Comparison of ENCODE assay signal across 11 cellular contexts in the genomic region with DNA sequence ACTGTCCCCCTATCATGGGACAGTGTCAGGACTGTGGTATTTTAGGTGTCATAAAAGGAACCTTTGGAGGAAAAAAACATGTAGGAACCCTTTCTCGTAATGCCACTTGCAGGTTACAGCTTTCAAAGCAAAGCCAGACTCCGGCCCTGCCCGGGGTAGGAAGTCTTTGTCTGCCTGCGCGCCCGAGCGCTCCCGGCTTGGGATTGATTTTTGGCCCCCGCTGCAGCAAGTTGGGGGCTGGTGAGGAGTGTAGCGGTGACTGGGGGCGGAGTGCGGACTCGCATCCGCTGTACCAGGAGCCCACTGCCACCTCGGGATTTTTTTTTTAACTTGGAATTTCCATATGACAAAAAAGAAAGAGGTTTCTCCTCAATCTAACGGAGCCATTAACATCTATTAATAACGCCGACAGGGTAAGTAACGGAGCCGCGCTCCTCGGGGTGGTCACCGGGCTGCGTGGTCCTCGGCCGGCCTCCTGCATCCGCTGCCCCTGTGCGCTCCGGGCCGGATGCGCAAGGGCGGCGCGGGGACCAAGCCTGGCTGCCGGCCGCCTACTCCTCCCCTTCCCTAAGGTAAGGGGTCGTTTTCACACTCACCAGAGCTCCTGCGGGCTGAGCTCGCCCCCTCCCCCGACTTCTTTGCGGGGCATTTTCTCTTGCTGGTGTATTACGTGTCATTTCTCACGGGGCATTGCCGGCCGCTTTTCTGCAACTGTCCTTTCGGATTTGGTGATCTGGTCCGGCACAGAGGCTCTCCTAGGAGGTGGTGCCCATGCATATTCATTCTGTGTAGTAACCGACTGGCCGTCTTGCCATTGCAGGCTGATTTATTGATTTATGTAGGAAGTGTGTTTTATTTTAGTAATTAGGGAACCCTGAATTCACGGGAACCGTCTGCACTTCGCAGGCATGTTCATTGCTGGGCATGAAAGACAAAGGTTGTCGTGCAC.
DNase-seq lines count a peak whose midpoint lies in the region; ATAC-seq and TF ChIP-seq lines count a peak whose summit lies in the region.
"Had no signal": no experiment of that assay in that cellular context is flagged by ENCODE, and none has a peak within 500 bp of the region (broad histone marks: within the 10 kb centered on the region; RNA-seq: fewer than 3 reads in every experiment).

No MANE protein-coding gene starts in this region.

- ATAC-seq in activated B cell treated with CpG ODN at 0.5 μM for 24 hours (ENCODE audit: low read depth) (no peak), GM21528 (IDR thresholded peaks at IDR 0.05; ENCODE audit: low FRiP score, unreplicated experiment) (no peak), GM21723 (IDR thresholded peaks at IDR 0.05; ENCODE audit: unreplicated experiment) (no peak)

- no peaks in the 10 kb centered on the region for H3K9me3 Mint-ChIP-seq in activated B cell treated with CpG ODN at 0.5 μM for 24 hours
- no peaks in the 10 kb centered on the region for H3K9me3 Mint-ChIP-seq in activated T-helper 1 cell treated with anti-CD3 and anti-CD28 coated beads, Interleukin-12 subunit alpha, Interleukin-12 subunit beta, Interleukin-2, Interleukin-4 antibody, amounts not matched to agents 30 ng/mL and 10 ng/mL and 1 ng/mL, durations not matched to agents 14 hours and 24 hours and 36 hours
- H3K9me3 Mint-ChIP-seq: immature natural killer cell had no signal

- intact Hi-C loops in activated B cell treated with CpG ODN at 0.5 μM for 24 hours (cut with micrococcal nuclease) = loop anchor here (2.0 to 5.0 kb wide), 3 partner anchors 15 to 35 kb away; no protein-coding TSS in a partner anchor
- intact Hi-C loops in activated T-helper 1 cell treated with anti-CD3 and anti-CD28 coated beads, Interleukin-12 subunit alpha, Interleukin-12 subunit beta, Interleukin-2, Interleukin-4 antibody, amounts not matched to agents 30 ng/mL and 10 ng/mL and 1 ng/mL, durations not matched to agents 14 hours and 24 hours and 36 hours (cut with micrococcal nuclease) = loop anchor here (1.0 kb wide), 1 partner anchor 25 kb away; no protein-coding TSS in a partner anchor

- H3K36me3 Mint-ChIP-seq in activated B cell treated with CpG ODN at 0.5 μM for 24 hours (ENCODE audit: low read depth) = no peaks in the 10 kb centered on the region
- H3K36me3 Mint-ChIP-seq in activated T-helper 1 cell treated with anti-CD3 and anti-CD28 coated beads, Interleukin-12 subunit alpha, Interleukin-12 subunit beta, Interleukin-2, Interleukin-4 antibody, amounts not matched to agents 30 ng/mL and 10 ng/mL and 1 ng/mL, durations not matched to agents 14 hours and 24 hours and 36 hours (ENCODE audit: low read depth) = no peaks in the 10 kb centered on the region

- no peak overlapping the region for H3K27ac Mint-ChIP-seq in activated B cell treated with CpG ODN at 0.5 μM for 24 hours
- no peak overlapping the region for H3K27ac Mint-ChIP-seq in activated T-helper 1 cell treated with anti-CD3 and anti-CD28 coated beads, Interleukin-12 subunit alpha, Interleukin-12 subunit beta, Interleukin-2, Interleukin-4 antibody, amounts not matched to agents 30 ng/mL and 10 ng/mL and 1 ng/mL, durations not matched to agents 14 hours and 24 hours and 36 hours
- H3K27ac Mint-ChIP-seq: immature natural killer cell had no signal

- WGBS in hepatocyte (ENCODE audit: low lambda C conversion rate, missing lambda C conversion rate) = 12% methylated on average over 53 of the region's 53 CpGs

- no peak overlapping the region for H3K27ac ChIP-seq in hepatocyte

- H3K27me3 ChIP-seq in hepatocyte = peaks cover 64% of the 10 kb centered on the region

- CTCF ChIA-PET in activated B cell treated with CpG ODN at 0.5 μM for 24 hours (lab: Charles Lee) = interaction anchor here (0.6 kb wide), 1 partner anchor 19 kb away, joined by 3 read pairs; no protein-coding TSS in a partner anchor

- no peaks in the 10 kb centered on the region for H3K4me1 ChIP-seq in hepatocyte (ENCODE audit: insufficient read depth)

- peak overlapping the region; percentile 82 for H3K4me2 ChIP-seq in hepatocyte

- peak overlapping the region; percentile 63 for H3K4me3 ChIP-seq in GM12865 (ENCODE audit: low read depth, low read length)
- H3K4me3 ChIP-seq in hepatocyte = no peak overlapping the region
- H3K4me3 ChIP-seq in retinal pigment epithelial cell (ENCODE audit: low read length) = peak overlapping the region; percentile 60

- POLR2A ChIA-PET in activated B cell treated with CpG ODN at 0.5 μM for 24 hours (lab: Charles Lee) = no interaction called here

- TF ChIP-seq CTCF in GM12865 (IDR thresholded peaks at IDR 0.05; ENCODE audit: insufficient read depth, low read depth, low read length, missing control alignments) (no peak), activated B cell treated with CpG ODN at 0.5 μM for 24 hours (IDR thresholded peaks at IDR 0.05) (no peak), hepatocyte (IDR thresholded peaks at IDR 0.05; ENCODE audit: poor library complexity) (no peak), retinal pigment epithelial cell (conservative IDR thresholded peaks at IDR 0.05; ENCODE audit: low read depth, low read length) (no peak)

- H2AFZ ChIP-seq in hepatocyte = peak overlapping the region; percentile 17

- no peaks in the 10 kb centered on the region for H4K20me1 ChIP-seq in hepatocyte (ENCODE audit: insufficient read depth, poor library complexity, severe bottlenecking)

- peak; percentile 38 for DNase-seq in GM12865 (ENCODE audit: low read depth)
- no peak for DNase-seq in activated B cell treated with CpG ODN at 0.5 μM for 24 hours
- DNase-seq in hepatocyte (ENCODE audit: low spot score) = no peak
- no peak for DNase-seq in retinal pigment epithelial cell (ENCODE audit: low read depth)
- no peak for DNase-seq in NCI-H748 treated with DMSO at 0.1 percent for 48 hours (lab: John Stamatoyannopoulos, UW)
- DNase-seq in activated T-helper 1 cell treated with anti-CD3 and anti-CD28 coated beads, Interleukin-12 subunit alpha, Interleukin-12 subunit beta, Interleukin-2, Interleukin-4 antibody, amounts not matched to agents 30 ng/mL and 10 ng/mL and 1 ng/mL, durations not matched to agents 14 hours and 24 hours and 36 hours (ENCODE audit: low spot score) = no peak
- DNase-seq: activated naive CD4-positive, alpha-beta T cell; immature natural killer cell; T-helper 1 cell had no signal

- H3K79me2 ChIP-seq in hepatocyte = no peaks in the 10 kb centered on the region

- H3K4me1 Mint-ChIP-seq in activated B cell treated with CpG ODN at 0.5 μM for 24 hours = peaks cover 7% of the 10 kb centered on the region
- no peaks in the 10 kb centered on the region for H3K4me1 Mint-ChIP-seq in activated T-helper 1 cell treated with anti-CD3 and anti-CD28 coated beads, Interleukin-12 subunit alpha, Interleukin-12 subunit beta, Interleukin-2, Interleukin-4 antibody, amounts not matched to agents 30 ng/mL and 10 ng/mL and 1 ng/mL, durations not matched to agents 14 hours and 24 hours and 36 hours (ENCODE audit: low read depth)

- H3K9me2 ChIP-seq in hepatocyte (replicated peaks; ENCODE audit: insufficient read depth) = no peaks in the 10 kb centered on the region

- H3K36me3 ChIP-seq in hepatocyte (replicated peaks; ENCODE audit: insufficient read depth, low read depth) = no peaks in the 10 kb centered on the region

- peak overlapping the region; percentile 74 for H3K4me3 Mint-ChIP-seq in activated B cell treated with CpG ODN at 0.5 μM for 24 hours
- no peak overlapping the region for H3K4me3 Mint-ChIP-seq in activated T-helper 1 cell treated with anti-CD3 and anti-CD28 coated beads, Interleukin-12 subunit alpha, Interleukin-12 subunit beta, Interleukin-2, Interleukin-4 antibody, amounts not matched to agents 30 ng/mL and 10 ng/mL and 1 ng/mL, durations not matched to agents 14 hours and 24 hours and 36 hours

- H3K27me3 Mint-ChIP-seq in activated B cell treated with CpG ODN at 0.5 μM for 24 hours = peaks cover 33% of the 10 kb centered on the region
- peaks cover 58% of the 10 kb centered on the region for H3K27me3 Mint-ChIP-seq in activated T-helper 1 cell treated with anti-CD3 and anti-CD28 coated beads, Interleukin-12 subunit alpha, Interleukin-12 subunit beta, Interleukin-2, Interleukin-4 antibody, amounts not matched to agents 30 ng/mL and 10 ng/mL and 1 ng/mL, durations not matched to agents 14 hours and 24 hours and 36 hours (ENCODE audit: insufficient read depth)

- H3K9me3 ChIP-seq in hepatocyte (ENCODE audit: low read depth) = no peaks in the 10 kb centered on the region
